Comparison of ENCODE assay signal across 1 cellular context in genomic region chr19:1237754-1238372, GRCh38.
TF ChIP-seq lines count a peak whose summit lies in the region.

TSS of gene CBARP (minus strand) at chr19:1238005. CDS start at chr19:1236100, 1,905 bp downstream.

TF ChIP-seq in HEK293, 187 proteins besides CTCF, POLR2A, EP300 and RAD21 (continued from another document):
- TF ChIP-seq ZNF280C (tag by site-specific recombination; IDR thresholded peaks at IDR 0.05), result no peak
- no peak for TF ChIP-seq ZNF391 (tag by site-specific recombination; IDR thresholded peaks at IDR 0.05; ENCODE audit: borderline replicate concordance, low read depth)
- TF ChIP-seq ZNF266 (tag by site-specific recombination; IDR thresholded peaks at IDR 0.05; ENCODE audit: low read depth), result no peak
- TF ChIP-seq ZNF302 (tag by site-specific recombination; IDR thresholded peaks at IDR 0.05; ENCODE audit: low read depth), result no peak
- TF ChIP-seq ZNF843 (tag by site-specific recombination; IDR thresholded peaks at IDR 0.05), result no peak
- TF ChIP-seq ZIC2 (tag by site-specific recombination; IDR thresholded peaks at IDR 0.05), result peak; percentile 52; the same call in 1 of the 2 replicates
- no peak for TF ChIP-seq ZNF221 (tag by site-specific recombination; IDR thresholded peaks at IDR 0.05; ENCODE audit: borderline replicate concordance)
- peak; percentile 85 for TF ChIP-seq GLIS2 (tag by site-specific recombination; IDR thresholded peaks at IDR 0.05)
- TF ChIP-seq ZNF366 (tag by site-specific recombination; conservative IDR thresholded peaks at IDR 0.05), result no peak
- no peak for TF ChIP-seq ZNF561 (tag by site-specific recombination; IDR thresholded peaks at IDR 0.05; ENCODE audit: borderline replicate concordance)
- TF ChIP-seq KLF10 (tag by site-specific recombination; IDR thresholded peaks at IDR 0.05), result no peak
- TF ChIP-seq ZNF600 (tag by site-specific recombination; IDR thresholded peaks at IDR 0.05), result no peak
- no peak for TF ChIP-seq ZNF488 (tag by site-specific recombination; IDR thresholded peaks at IDR 0.05)
- TF ChIP-seq PRDM10 (tag by site-specific recombination; IDR thresholded peaks at IDR 0.05), result 0 out of 2 replicates have a peak, but pooled peaks have one; percentile 35
- no peak for TF ChIP-seq ZNF23 (tag by site-specific recombination; IDR thresholded peaks at IDR 0.05; ENCODE audit: borderline replicate concordance)
- no peak for TF ChIP-seq ZSCAN30 (tag by site-specific recombination; IDR thresholded peaks at IDR 0.05)
- no peak for TF ChIP-seq ZNF324 (tag by site-specific recombination; IDR thresholded peaks at IDR 0.05)
- no peak for TF ChIP-seq OVOL3 (tag by site-specific recombination; IDR thresholded peaks at IDR 0.05)
- no peak for TF ChIP-seq ZBTB26 (tag by site-specific recombination; optimal IDR thresholded peaks at IDR 0.05)
- TF ChIP-seq ZNF354C (tag by site-specific recombination; IDR thresholded peaks at IDR 0.05; ENCODE audit: borderline replicate concordance, low read depth), result no peak
- no peak for TF ChIP-seq ZNF768 (tag by site-specific recombination; IDR thresholded peaks at IDR 0.05)
- TF ChIP-seq ZNF701 (tag by site-specific recombination; IDR thresholded peaks at IDR 0.05), result no peak
